In genomic region chr3:113255854-113256615, GRCh38 we compare ENCODE assay signal across 19 cellular contexts. TPM values are rescaled to one million over a fixed set of nuclear protein-coding genes. Genes with fewer than 3 reads are reported as not detected.
"Had no signal": no experiment of that assay in that cellular context is flagged by ENCODE, and none has a peak within 500 bp of the region (broad histone marks: within the 10 kb centered on the region; RNA-seq: fewer than 3 reads in every experiment).

No MANE protein-coding gene starts in this region.

- H3K4me3 ChIP-seq: lung, spleen had no signal

- H3K27me3 ChIP-seq: spleen had no signal

- H3K9me3 ChIP-seq: spleen had no signal

- H3K9me3 Mint-ChIP-seq: activated naive CD4-positive, alpha-beta T cell treated with anti-CD3 and anti-CD28 coated beads for 36 hours; activated T-helper 17 cell treated with anti-CD3 and anti-CD28 coated beads, Interleukin-2, amount 50 U/mL, for 72 hours; immature natural killer cell; natural killer cell; T-cell had no signal

- DNase-seq: activated naive CD4-positive, alpha-beta T cell treated with anti-CD3 and anti-CD28 coated beads for 36 hours; activated T-cell treated with anti-CD3 and anti-CD28 coated beads for 4 hours; central memory CD4-positive, alpha-beta T cell; cortex of kidney; erythroblast; immature natural killer cell; left colon; natural killer cell; occipital lobe; right cardiac atrium; spleen; stimulated activated CD4-positive, alpha-beta T cell treated with anti-CD3 and anti-CD28 coated beads, Interleukin-1b, Interleukin-23, amount 100 ng/mL, for 48 hours; stimulated activated naive CD4-positive, alpha-beta T cell treated with Interleukin-2 at 50 U/mL for 16 hours; T-cell; T1000 had no signal

- H3K36me3 Mint-ChIP-seq: immature natural killer cell, natural killer cell, T-cell had no signal

- H3K4me3 Mint-ChIP-seq: activated naive CD4-positive, alpha-beta T cell treated with anti-CD3 and anti-CD28 coated beads for 36 hours; activated T-helper 17 cell treated with anti-CD3 and anti-CD28 coated beads, Interleukin-2, amount 50 U/mL, for 72 hours; immature natural killer cell; natural killer cell; T-cell had no signal

- H3K27ac ChIP-seq: spleen, VCaP had no signal

- ATAC-seq: activated T-helper 17 cell treated with anti-CD3 and anti-CD28 coated beads, Interleukin-2, amount 50 U/mL, for 72 hours; left colon; natural killer cell; T-cell had no signal

- H3K36me3 ChIP-seq: spleen had no signal

- H3K27ac Mint-ChIP-seq: activated naive CD4-positive, alpha-beta T cell treated with anti-CD3 and anti-CD28 coated beads for 36 hours; activated T-helper 17 cell treated with anti-CD3 and anti-CD28 coated beads, Interleukin-2, amount 50 U/mL, for 72 hours; immature natural killer cell; natural killer cell; progenitor cell of endocrine pancreas; T-cell had no signal

- H3K4me1 Mint-ChIP-seq: activated T-helper 17 cell treated with anti-CD3 and anti-CD28 coated beads, Interleukin-2, amount 50 U/mL, for 72 hours; immature natural killer cell; natural killer cell had no signal

RNA-seq across cellular contexts. Expression of gene BOC, which starts 44.7 kb away (rescaled TPM):
- polyA plus RNA-seq: immature natural killer cell had no signal
